In the genomic region with DNA sequence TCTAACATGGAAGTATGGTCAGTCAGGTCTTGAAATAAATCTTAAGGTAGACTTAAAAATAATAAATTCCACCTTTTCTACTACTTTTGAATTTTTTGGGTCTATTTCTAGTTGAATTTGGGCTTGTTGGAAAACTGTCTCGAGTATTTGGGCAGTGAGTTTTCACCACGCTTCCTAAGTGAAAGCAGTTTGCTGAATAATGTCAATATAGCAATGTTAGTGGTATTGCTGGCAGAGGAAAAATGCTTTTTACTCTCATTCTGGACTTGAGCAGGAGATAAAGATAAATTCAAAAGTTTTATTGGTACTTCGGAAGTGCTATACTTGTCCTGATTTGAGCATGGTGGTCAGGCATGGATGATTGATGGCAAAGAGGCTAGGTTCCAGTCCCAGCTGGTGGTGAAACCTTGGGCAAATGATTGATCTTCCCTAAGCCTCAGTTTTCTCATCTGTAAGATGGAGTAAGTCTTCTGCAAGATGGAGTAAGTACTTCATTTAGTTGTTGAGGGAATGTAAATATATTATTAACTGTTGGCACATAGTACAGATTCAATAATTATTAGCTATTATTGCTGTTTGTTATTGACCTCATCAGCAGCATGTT, we compare ENCODE assay signal across 1 cellular context.
TF ChIP-seq lines count a peak whose summit lies in the region.

No MANE protein-coding gene starts in this region.

TF ChIP-seq in A549, 52 proteins besides CTCF, POLR2A, EP300 and RAD21:
- no peak for TF ChIP-seq ZC3H11A (IDR thresholded peaks at IDR 0.05)
- peak; percentile 98 for TF ChIP-seq KDM1A (IDR thresholded peaks at IDR 0.05; ENCODE audit: low read depth)
- TF ChIP-seq NR3C1 (IDR thresholded peaks at IDR 0.05): no peak
- peak; percentile 97 for TF ChIP-seq HDAC2 (IDR thresholded peaks at IDR 0.05)
- no peak for TF ChIP-seq MAZ (IDR thresholded peaks at IDR 0.05; ENCODE audit: borderline replicate concordance, low read depth, low read length)
- TF ChIP-seq CEBPB (IDR thresholded peaks at IDR 0.05): no peak
- TF ChIP-seq, protein P1, sequence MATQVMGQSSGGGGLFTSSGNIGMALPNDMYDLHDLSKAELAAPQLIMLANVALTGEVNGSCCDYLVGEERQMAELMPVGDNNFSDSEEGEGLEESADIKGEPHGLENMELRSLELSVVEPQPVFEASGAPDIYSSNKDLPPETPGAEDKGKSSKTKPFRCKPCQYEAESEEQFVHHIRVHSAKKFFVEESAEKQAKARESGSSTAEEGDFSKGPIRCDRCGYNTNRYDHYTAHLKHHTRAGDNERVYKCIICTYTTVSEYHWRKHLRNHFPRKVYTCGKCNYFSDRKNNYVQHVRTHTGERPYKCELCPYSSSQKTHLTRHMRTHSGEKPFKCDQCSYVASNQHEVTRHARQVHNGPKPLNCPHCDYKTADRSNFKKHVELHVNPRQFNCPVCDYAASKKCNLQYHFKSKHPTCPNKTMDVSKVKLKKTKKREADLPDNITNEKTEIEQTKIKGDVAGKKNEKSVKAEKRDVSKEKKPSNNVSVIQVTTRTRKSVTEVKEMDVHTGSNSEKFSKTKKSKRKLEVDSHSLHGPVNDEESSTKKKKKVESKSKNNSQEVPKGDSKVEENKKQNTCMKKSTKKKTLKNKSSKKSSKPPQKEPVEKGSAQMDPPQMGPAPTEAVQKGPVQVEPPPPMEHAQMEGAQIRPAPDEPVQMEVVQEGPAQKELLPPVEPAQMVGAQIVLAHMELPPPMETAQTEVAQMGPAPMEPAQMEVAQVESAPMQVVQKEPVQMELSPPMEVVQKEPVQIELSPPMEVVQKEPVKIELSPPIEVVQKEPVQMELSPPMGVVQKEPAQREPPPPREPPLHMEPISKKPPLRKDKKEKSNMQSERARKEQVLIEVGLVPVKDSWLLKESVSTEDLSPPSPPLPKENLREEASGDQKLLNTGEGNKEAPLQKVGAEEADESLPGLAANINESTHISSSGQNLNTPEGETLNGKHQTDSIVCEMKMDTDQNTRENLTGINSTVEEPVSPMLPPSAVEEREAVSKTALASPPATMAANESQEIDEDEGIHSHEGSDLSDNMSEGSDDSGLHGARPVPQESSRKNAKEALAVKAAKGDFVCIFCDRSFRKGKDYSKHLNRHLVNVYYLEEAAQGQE (IDR thresholded peaks at IDR 0.05): peak; percentile 30; the same call in 1 of the 2 replicates
- no peak for TF ChIP-seq EHMT2 (IDR thresholded peaks at IDR 0.05; ENCODE audit: low read depth)
- TF ChIP-seq RARB (CRISPR knock-in tag; IDR thresholded peaks at IDR 0.05): peak; percentile 56
- TF ChIP-seq PHF8 (IDR thresholded peaks at IDR 0.05; ENCODE audit: borderline replicate concordance, low read depth): no peak
- TF ChIP-seq HOXB5 (CRISPR knock-in tag; IDR thresholded peaks at IDR 0.05): peak; percentile 79; the same call in 1 of the 2 replicates
- no peak for TF ChIP-seq RCOR1 (IDR thresholded peaks at IDR 0.05; ENCODE audit: low read depth, low read length)
- TF ChIP-seq CHD4 (IDR thresholded peaks at IDR 0.05; ENCODE audit: borderline replicate concordance): peak; percentile 96
